Comparison of ENCODE assay signal across 13 cellular contexts in the genomic region with DNA sequence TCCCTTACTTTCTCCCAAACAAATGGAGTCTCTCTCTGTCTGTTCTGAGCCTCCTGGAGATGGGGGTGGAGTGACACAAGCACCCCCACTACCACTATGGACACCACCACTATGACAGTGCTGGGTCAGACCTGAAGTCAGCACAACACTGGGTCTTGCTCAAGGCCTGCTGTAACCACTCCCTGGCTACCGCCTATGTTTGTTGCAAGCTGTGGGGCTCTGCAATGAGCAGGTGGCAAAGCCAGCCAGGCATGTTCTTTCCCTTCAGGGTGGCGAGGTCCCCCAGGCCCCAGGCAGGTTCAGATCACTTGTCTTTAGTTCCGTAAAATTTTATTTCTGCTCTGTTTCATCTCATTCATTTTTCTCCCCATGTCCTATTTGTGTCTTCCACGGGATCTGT.
"Had no signal": no experiment of that assay in that cellular context is flagged by ENCODE, and none has a peak within 500 bp of the region (broad histone marks: within the 10 kb centered on the region; RNA-seq: fewer than 3 reads in every experiment).

No MANE protein-coding gene starts in this region.

- H3K36me3 ChIP-seq: thoracic aorta had no signal

- H3K9me3 ChIP-seq: thoracic aorta had no signal

- DNase-seq: activated CD4-positive, alpha-beta T cell treated with anti-CD3 and anti-CD28 coated beads for 4 hours; activated naive CD4-positive, alpha-beta T cell; activated T-cell treated with anti-CD3 and anti-CD28 coated beads, Interleukin-2, amount 50 U/mL, for 24 hours; caudate nucleus; cortex of kidney; effector memory CD4-positive, alpha-beta T cell; hypothalamus; occipital lobe; stimulated activated CD4-positive, alpha-beta T cell treated with anti-CD3 and anti-CD28 coated beads, Interleukin-15, amount 100 ng/mL, for 24 hours; stimulated activated CD4-positive, alpha-beta T cell treated with anti-CD3 and anti-CD28 coated beads, Interleukin-4, amount 100 ng/mL, for 24 hours had no signal

- H3K27ac ChIP-seq: thoracic aorta had no signal

- H3K4me3 ChIP-seq: thoracic aorta had no signal

- ATAC-seq: natural killer cell treated with Interleukin-12 subunit alpha and Interleukin-12 subunit beta and Interleukin-15 and Interleukin-18, amount 100 ng/mL, for 72 hours; stimulated activated naive CD8-positive, alpha-beta T cell treated with anti-CD3 and anti-CD28 coated beads, Interleukin-15, amount 100 ng/mL, for 72 hours had no signal
